Comparison of ENCODE assay signal across 16 cellular contexts in genomic region chr11:116210663-116211062, GRCh38.
A peak's percentile ranks its signal among the peaks of the same experiment; 100 is the strongest.
DNase-seq lines count a peak whose midpoint lies in the region; TF ChIP-seq lines count a peak whose summit lies in the region.
"Had no signal": no experiment of that assay in that cellular context is flagged by ENCODE, and none has a peak within 500 bp of the region (broad histone marks: within the 10 kb centered on the region; RNA-seq: fewer than 3 reads in every experiment).

No MANE protein-coding gene starts in this region.

- H3K4me3 Mint-ChIP-seq in activated CD4-positive, alpha-beta T cell treated with anti-CD3 and anti-CD28 coated beads, Interleukin-2, amount 10 ng/mL, durations not matched to agents 7 days and 5 days: no peak overlapping the region
- H3K4me3 Mint-ChIP-seq in HFFc6: no peak overlapping the region
- H3K4me3 Mint-ChIP-seq: B cell; CD4-positive, alpha-beta T cell; CD8-positive, alpha-beta T cell had no signal

- no peaks in the 10 kb centered on the region for H3K9me3 Mint-ChIP-seq in activated CD4-positive, alpha-beta T cell treated with anti-CD3 and anti-CD28 coated beads, Interleukin-2, amount 10 ng/mL, durations not matched to agents 7 days and 5 days
- H3K9me3 Mint-ChIP-seq in HFFc6: peaks cover 41% of the 10 kb centered on the region
- H3K9me3 Mint-ChIP-seq: CD4-positive, alpha-beta T cell; CD8-positive, alpha-beta T cell had no signal

- no peak for DNase-seq in activated CD4-positive, alpha-beta T cell treated with anti-CD3 and anti-CD28 coated beads, Interleukin-2, amount 10 ng/mL, durations not matched to agents 7 days and 5 days
- DNase-seq in activated CD4-positive, alpha-beta T cell treated with anti-CD3 and anti-CD28 coated beads, Interleukin-2, amount 50 U/mL, for 48 hours: no peak
- peak; percentile 67 for DNase-seq in G401 (ENCODE audit: low spot score)
- DNase-seq in cerebellum (ENCODE audit: low spot score): peak; percentile 49
- no peak for DNase-seq in HFFc6
- no peak for DNase-seq in NCI-H128 (lab: John Stamatoyannopoulos, UW; ENCODE audit: unreplicated experiment)
- DNase-seq: AML-193; Calu3; CD4-positive, alpha-beta T cell; CD8-positive, alpha-beta T cell; DMS53; DMS79; DND-41; EL; GF-D8 had no signal

- in situ Hi-C loops in G401 (cut with HindIII; ENCODE audit: low sequenced_read_pairs): no loop called here

- no peaks in the 10 kb centered on the region for H3K4me1 Mint-ChIP-seq in activated CD4-positive, alpha-beta T cell treated with anti-CD3 and anti-CD28 coated beads, Interleukin-2, amount 10 ng/mL, durations not matched to agents 7 days and 5 days
- no peaks in the 10 kb centered on the region for H3K4me1 Mint-ChIP-seq in HFFc6 (ENCODE audit: low read depth)
- H3K4me1 Mint-ChIP-seq: B cell had no signal

- CTCF ChIA-PET in activated CD4-positive, alpha-beta T cell treated with anti-CD3 and anti-CD28 coated beads, Interleukin-2, amount 10 ng/mL, durations not matched to agents 7 days and 5 days (lab: Charles Lee): interaction anchor here (0.8 to 1.5 kb wide), 2 partner anchors 28 to 85 kb away, joined by 3 read pairs; no protein-coding TSS in a partner anchor

- POLR2A ChIA-PET in activated CD4-positive, alpha-beta T cell treated with anti-CD3 and anti-CD28 coated beads, Interleukin-2, amount 10 ng/mL, durations not matched to agents 7 days and 5 days (lab: Charles Lee): no interaction called here

- H3K27ac Mint-ChIP-seq in activated CD4-positive, alpha-beta T cell treated with anti-CD3 and anti-CD28 coated beads, Interleukin-2, amount 10 ng/mL, durations not matched to agents 7 days and 5 days: peak overlapping the region; percentile 61
- H3K27ac Mint-ChIP-seq in HFFc6: no peak overlapping the region
- H3K27ac Mint-ChIP-seq: B cell; CD4-positive, alpha-beta T cell; CD8-positive, alpha-beta T cell had no signal

- H3K27me3 Mint-ChIP-seq in activated CD4-positive, alpha-beta T cell treated with anti-CD3 and anti-CD28 coated beads, Interleukin-2, amount 10 ng/mL, durations not matched to agents 7 days and 5 days: no peaks in the 10 kb centered on the region
- H3K27me3 Mint-ChIP-seq in HFFc6 (ENCODE audit: insufficient read depth): no peaks in the 10 kb centered on the region; the same call in none of the 2 replicates

- no peaks in the 10 kb centered on the region for H3K36me3 Mint-ChIP-seq in activated CD4-positive, alpha-beta T cell treated with anti-CD3 and anti-CD28 coated beads, Interleukin-2, amount 10 ng/mL, durations not matched to agents 7 days and 5 days (ENCODE audit: low read depth)
- H3K36me3 Mint-ChIP-seq in HFFc6 (ENCODE audit: low read depth): 0 out of 2 replicates have a peak, but pooled peaks cover 4% of the 10 kb centered on the region
- H3K36me3 Mint-ChIP-seq: CD8-positive, alpha-beta T cell had no signal

- no peak for TF ChIP-seq CTCF in HFFc6 (IDR thresholded peaks at IDR 0.05)

Comparison
In these comparisons a context has a peak if more than half of its experiments do, and no peak if none do; other contexts are left out.
1. DNase-seq: peak in G401 (single experiment) and cerebellum (single experiment); none in activated CD4-positive, alpha-beta T cell treated with anti-CD3 and anti-CD28 coated beads, Interleukin-2, amount 10 ng/mL, durations not matched to agents 7 days and 5 days (single experiment), activated CD4-positive, alpha-beta T cell treated with anti-CD3 and anti-CD28 coated beads, Interleukin-2, amount 50 U/mL, for 48 hours (0 of 2), HFFc6 (single experiment) and NCI-H128 (single experiment).